ENCODE assay signal across 26 cellular contexts in genomic region chr11:86014221-86014620, GRCh38. TPM values are rescaled to one million over a fixed set of nuclear protein-coding genes. Genes with fewer than 3 reads are reported as not detected.
A peak's percentile ranks its signal among the peaks of the same experiment; 100 is the strongest.
DNase-seq lines count a peak whose midpoint lies in the region; TF ChIP-seq lines count a peak whose summit lies in the region.
"Had no signal": no experiment of that assay in that cellular context is flagged by ENCODE, and none has a peak within 500 bp of the region (broad histone marks: within the 10 kb centered on the region; RNA-seq: fewer than 3 reads in every experiment).

No MANE protein-coding gene starts in this region.

- peaks cover 40% of the 10 kb centered on the region for H3K36me3 Mint-ChIP-seq in activated naive CD4-positive, alpha-beta T cell treated with anti-CD3 and anti-CD28 coated beads, Interleukin-2, amount 10 ng/mL, durations not matched to agents 7 days and 5 days
- peaks cover 30% of the 10 kb centered on the region for H3K36me3 Mint-ChIP-seq in type B pancreatic cell

- H3K9me3 ChIP-seq in thyroid gland (no peaks in the 10 kb centered on the region), Peyer's patch (no peaks in the 10 kb centered on the region)
- H3K9me3 ChIP-seq: adrenal gland, heart right ventricle, SK-N-SH, vagina had no signal

- TF ChIP-seq POLR2A in thyroid gland (IDR thresholded peaks at IDR 0.05): no peak
- TF ChIP-seq POLR2A in Peyer's patch (IDR thresholded peaks at IDR 0.05): no peak

- 66 to 73% methylated on average over 2 of the region's 2 CpGs for WGBS in thyroid gland, 2 donors

- H3K36me3 ChIP-seq in thyroid gland (peaks cover 5 to 7% of the 10 kb centered on the region in 2 donors), Peyer's patch (peaks cover 0 to 52% (median 0%) of the 10 kb centered on the region in 3 donors)

- no peaks in the 10 kb centered on the region for H3K27me3 Mint-ChIP-seq in activated naive CD4-positive, alpha-beta T cell treated with anti-CD3 and anti-CD28 coated beads, Interleukin-2, amount 10 ng/mL, durations not matched to agents 7 days and 5 days
- no peaks in the 10 kb centered on the region for H3K27me3 Mint-ChIP-seq in type B pancreatic cell
- H3K27me3 Mint-ChIP-seq: B cell; brain; progenitor cell of endocrine pancreas; stimulated activated naive B cell treated with anti-CD40 and anti-IgM and Interleukin-4, amounts not matched to agents 10 μg/mL and 1 μg/mL and 100 μg/mL, for 72 hours; T-helper 17 cell had no signal

- intact Hi-C loops in thyroid gland (cut with DNase I): no loop called here

- no peaks in the 10 kb centered on the region for H3K27me3 ChIP-seq in thyroid gland
- H3K27me3 ChIP-seq in Peyer's patch: no peaks in the 10 kb centered on the region
- H3K27me3 ChIP-seq: adrenal gland, heart right ventricle, vagina had no signal

- H3K27ac ChIP-seq in thyroid gland (no peak overlapping the region), Peyer's patch (no peak overlapping the region)
- H3K27ac ChIP-seq: adrenal gland, heart right ventricle, RWPE1, vagina had no signal

- H3K4me1 ChIP-seq in thyroid gland (peaks cover 0 to 8% of the 10 kb centered on the region in 2 donors), Peyer's patch (no peaks in the 10 kb centered on the region)

- H3K4me3 Mint-ChIP-seq in activated naive CD4-positive, alpha-beta T cell treated with anti-CD3 and anti-CD28 coated beads, Interleukin-2, amount 10 ng/mL, durations not matched to agents 7 days and 5 days: no peak overlapping the region
- H3K4me3 Mint-ChIP-seq in type B pancreatic cell: no peak overlapping the region
- H3K4me3 Mint-ChIP-seq: activated CD8-positive, alpha-beta T cell treated with anti-CD3 and anti-CD28 coated beads, Interleukin-2, amount 10 ng/mL, durations not matched to agents 7 days and 5 days; B cell; brain; CD8-positive, alpha-beta T cell; stimulated activated naive B cell treated with anti-CD40 and anti-IgM and Interleukin-4, amounts not matched to agents 10 μg/mL and 1 μg/mL and 100 μg/mL, for 72 hours; T-helper 17 cell had no signal

- peak overlapping the region; percentile 37 for H3K27ac Mint-ChIP-seq in activated naive CD4-positive, alpha-beta T cell treated with anti-CD3 and anti-CD28 coated beads, Interleukin-2, amount 10 ng/mL, durations not matched to agents 7 days and 5 days
- no peak overlapping the region for H3K27ac Mint-ChIP-seq in type B pancreatic cell
- H3K27ac Mint-ChIP-seq: activated CD8-positive, alpha-beta T cell treated with anti-CD3 and anti-CD28 coated beads, Interleukin-2, amount 10 ng/mL, durations not matched to agents 7 days and 5 days had no signal

- in situ Hi-C loops in SK-MEL-5 (cut with HindIII; ENCODE audit: low pct_unique_long_range_greater_than_20kb, low sequenced_read_pairs): no loop called here

- H3K9me3 Mint-ChIP-seq in activated naive CD4-positive, alpha-beta T cell treated with anti-CD3 and anti-CD28 coated beads, Interleukin-2, amount 10 ng/mL, durations not matched to agents 7 days and 5 days: no peaks in the 10 kb centered on the region
- no peaks in the 10 kb centered on the region for H3K9me3 Mint-ChIP-seq in type B pancreatic cell
- H3K9me3 Mint-ChIP-seq: brain; CD8-positive, alpha-beta T cell; stimulated activated naive B cell treated with anti-CD40 and anti-IgM and Interleukin-4, amounts not matched to agents 10 μg/mL and 1 μg/mL and 100 μg/mL, for 72 hours had no signal

- CTCF ChIA-PET in activated naive CD4-positive, alpha-beta T cell treated with anti-CD3 and anti-CD28 coated beads, Interleukin-2, amount 10 ng/mL, durations not matched to agents 7 days and 5 days (lab: Charles Lee): no interaction called here

- TF ChIP-seq CTCF in type B pancreatic cell (conservative IDR thresholded peaks at IDR 0.05) (no peak), foreskin fibroblast (IDR thresholded peaks at IDR 0.05; ENCODE audit: low read depth, low read length) (no peak), thyroid gland (IDR thresholded peaks at IDR 0.05) (no peak), Peyer's patch (IDR thresholded peaks at IDR 0.05) (no peak)

- no peak overlapping the region for H3K4me3 ChIP-seq in foreskin fibroblast (ENCODE audit: low read depth in 1 of 2, low read length in 2 of 2)
- H3K4me3 ChIP-seq in thyroid gland (replicated peaks in 1 of 3): no peak overlapping the region
- H3K4me3 ChIP-seq in Peyer's patch: no peak overlapping the region
- H3K4me3 ChIP-seq: adrenal gland, heart right ventricle, vagina had no signal

- DNase-seq in activated naive CD4-positive, alpha-beta T cell treated with anti-CD3 and anti-CD28 coated beads, Interleukin-2, amount 10 ng/mL, durations not matched to agents 7 days and 5 days: no peak
- DNase-seq in activated naive CD4-positive, alpha-beta T cell treated with Interleukin-2 at 50 U/mL for 16 hours: no peak
- DNase-seq in SK-MEL-5 (ENCODE audit: low read depth, low spot score) (peak; percentile 54), left kidney (ENCODE audit: low read depth, low spot score) (peak; percentile 2), type B pancreatic cell (ENCODE audit: extremely low spot score, unreplicated experiment) (no peak), foreskin fibroblast (no peak), thyroid gland (no peak), Peyer's patch (no peak)
- DNase-seq: activated CD4-positive, CD25-positive, alpha-beta regulatory T cell treated with anti-CD3 and anti-CD28 coated beads, Interleukin-2, amount 50 U/mL, for 72 hours; activated CD8-positive, alpha-beta T cell treated with anti-CD3 and anti-CD28 coated beads, Interleukin-2, amount 10 ng/mL, durations not matched to agents 7 days and 5 days; adrenal gland; CD8-positive, alpha-beta T cell; heart right ventricle; Kasumi-1; MV-4-11; NCI-H2029; NCI-H2227 treated with DMSO at 0.1 percent for 48 hours; SK-N-SH; stimulated activated CD4-positive, alpha-beta T cell treated with anti-CD3 and anti-CD28 coated beads, Interleukin-4, amount 100 ng/mL, for 4 hours; stimulated activated naive B cell treated with anti-CD40 and anti-IgM and Interleukin-4, amounts not matched to agents 10 μg/mL and 1 μg/mL and 100 μg/mL, for 72 hours; T-helper 17 cell had no signal

- H3K4me1 Mint-ChIP-seq in activated naive CD4-positive, alpha-beta T cell treated with anti-CD3 and anti-CD28 coated beads, Interleukin-2, amount 10 ng/mL, durations not matched to agents 7 days and 5 days: peaks cover 8% of the 10 kb centered on the region
- peaks cover 15% of the 10 kb centered on the region for H3K4me1 Mint-ChIP-seq in type B pancreatic cell (ENCODE audit: unreplicated experiment)

RNA-seq across cellular contexts. Expression of gene PICALM, which starts 54.7 kb away (rescaled TPM):
- 123 and 127 TPM in 2 replicates for total RNA-seq in SK-MEL-5 (2014; rRNA removed; shearing (Covaris generic))
- polyA plus RNA-seq in SK-MEL-5 (2015; cell fraction: cytosol; rRNA removed): 97.7 and 126 TPM in 2 replicates
- polyA plus RNA-seq in SK-MEL-5 (2015; cell fraction: nucleus; rRNA removed): 109 and 115 TPM in 2 replicates
- total RNA-seq in type B pancreatic cell (ENCODE audit: low replicate concordance) (137 and 149 TPM in 2 replicates), thyroid gland (100 to 1,000 TPM; 198 to 320 (median 220) TPM), Peyer's patch (100 to 1,000 TPM; 201 to 292 (median 237) TPM)

Comparison
In these comparisons a context has a peak if more than half of its experiments do, and no peak if none do; other contexts are left out.
1. DNase-seq: peak in SK-MEL-5 (single experiment) and left kidney (single experiment); none in activated naive CD4-positive, alpha-beta T cell treated with anti-CD3 and anti-CD28 coated beads, Interleukin-2, amount 10 ng/mL, durations not matched to agents 7 days and 5 days (single experiment), activated naive CD4-positive, alpha-beta T cell treated with Interleukin-2 at 50 U/mL for 16 hours (single experiment), type B pancreatic cell (single experiment), foreskin fibroblast (0 of 2), thyroid gland (0 of 2) and Peyer's patch (0 of 3).